In the genomic region with DNA sequence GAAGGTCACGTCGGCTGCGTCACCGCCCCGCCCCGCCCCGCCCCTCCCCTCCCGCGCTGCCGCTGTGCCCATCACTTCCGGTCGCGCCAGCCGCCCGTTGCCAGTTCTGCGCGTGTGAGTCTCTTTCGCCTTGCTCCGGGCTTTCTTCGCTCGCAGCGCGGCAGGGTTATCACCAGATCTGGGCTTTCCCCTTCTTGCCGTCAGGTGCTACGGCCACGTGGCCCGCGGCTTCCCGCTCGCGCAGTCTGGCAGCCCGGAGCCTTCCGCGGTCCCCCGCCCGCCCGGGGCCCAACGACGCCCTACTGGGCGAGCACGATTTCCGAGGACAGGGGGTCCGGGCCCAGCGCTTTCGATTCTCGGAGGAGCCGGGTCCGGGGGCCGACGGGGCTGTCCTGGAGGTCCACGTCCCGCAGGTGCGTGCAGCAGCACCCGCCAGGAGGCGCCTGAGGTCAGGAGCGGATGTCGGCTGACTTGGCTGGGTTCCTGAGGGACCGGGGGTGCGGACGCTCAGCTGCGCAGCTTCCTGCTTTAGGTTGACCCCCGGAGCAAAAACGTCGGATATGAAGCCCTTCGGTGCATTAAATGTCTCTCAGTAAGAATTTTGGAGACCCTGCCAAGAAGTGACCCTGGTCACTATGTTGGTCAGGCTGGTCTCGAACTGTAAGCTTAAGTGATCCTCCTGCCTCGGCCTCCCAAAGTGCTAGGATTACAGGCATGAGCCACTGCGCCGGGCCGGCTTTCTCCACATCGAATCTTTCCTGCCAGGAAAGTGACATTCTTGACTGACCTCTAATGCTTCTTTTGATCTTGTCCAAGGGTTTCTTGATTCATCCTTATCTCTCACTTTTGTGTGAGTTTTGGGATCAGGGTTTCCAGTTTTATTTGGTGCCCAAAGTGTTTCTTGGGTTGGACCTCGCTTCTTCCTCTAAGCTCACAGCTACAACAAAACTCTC, we compare ENCODE assay signal across 8 cellular contexts. TPM values are rescaled to one million over a fixed set of nuclear protein-coding genes. Genes with fewer than 3 reads are reported as not detected.
A peak's percentile ranks its signal among the peaks of the same experiment; 100 is the strongest.
DNase-seq lines count a peak whose midpoint lies in the region; ATAC-seq and TF ChIP-seq lines count a peak whose summit lies in the region.

A gene with protein sequence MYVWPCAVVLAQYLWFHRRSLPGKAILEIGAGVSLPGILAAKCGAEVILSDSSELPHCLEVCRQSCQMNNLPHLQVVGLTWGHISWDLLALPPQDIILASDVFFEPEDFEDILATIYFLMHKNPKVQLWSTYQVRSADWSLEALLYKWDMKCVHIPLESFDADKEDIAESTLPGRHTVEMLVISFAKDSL (plus strand): TSS at position 74 of the 953 bp plus-strand sequence. CDS start 2,872 bp downstream, outside the sequence.

- H3K4me3 Mint-ChIP-seq in CD4-positive, alpha-beta T cell, result peak within 1 kb of the TSS; percentile 100
- peak within 1 kb of the TSS; percentile 99 for H3K4me3 Mint-ChIP-seq in activated T-helper 17 cell treated with anti-CD3 and anti-CD28 coated beads, Interleukin-2, amount 50 U/mL, for 72 hours
- peak within 1 kb of the TSS; percentile 95 for H3K4me3 Mint-ChIP-seq in neural progenitor cell

- H2AFZ ChIP-seq in neural progenitor cell (replicated peaks), result peak within 1 kb of the TSS; percentile 51

- peaks cover 78% of the 10 kb centered on the region for H3K36me3 Mint-ChIP-seq in CD4-positive, alpha-beta T cell (ENCODE audit: low read depth)
- H3K36me3 Mint-ChIP-seq in activated T-helper 17 cell treated with anti-CD3 and anti-CD28 coated beads, Interleukin-2, amount 50 U/mL, for 72 hours (ENCODE audit: low read depth), result peaks cover 97% of the 10 kb centered on the region
- H3K36me3 Mint-ChIP-seq in neural progenitor cell, result peaks cover 12% of the 10 kb centered on the region

- H3K27me3 Mint-ChIP-seq in CD4-positive, alpha-beta T cell, result no peaks in the 10 kb centered on the region
- H3K27me3 Mint-ChIP-seq in activated T-helper 17 cell treated with anti-CD3 and anti-CD28 coated beads, Interleukin-2, amount 50 U/mL, for 72 hours, result no peaks in the 10 kb centered on the region
- peaks cover 5% of the 10 kb centered on the region for H3K27me3 Mint-ChIP-seq in neural progenitor cell (ENCODE audit: insufficient read depth, low read depth)

- DNase-seq in CD4-positive, alpha-beta T cell, result peak; percentile 63 to 94 (median 84)
- DNase-seq in OCI-M1 (lab: John Stamatoyannopoulos, UW), result peak; percentile 91
- DNase-seq in fibroblast of pulmonary artery (ENCODE audit: low read depth), result peak; percentile 80
- peak; percentile 81 for DNase-seq in neural progenitor cell (ENCODE audit: low spot score)
- DNase-seq in thoracic aorta (ENCODE audit: low spot score), result no peak

- ATAC-seq in CD4-positive, alpha-beta T cell (ENCODE audit: poor library complexity), result peak; percentile 68
- ATAC-seq in GM19328 (IDR thresholded peaks at IDR 0.05; ENCODE audit: unreplicated experiment), result peak; percentile 31
- ATAC-seq in HG03460 (IDR thresholded peaks at IDR 0.05; ENCODE audit: unreplicated experiment), result peak; percentile 40
- peak; percentile 65 for ATAC-seq in activated T-helper 17 cell treated with anti-CD3 and anti-CD28 coated beads, Interleukin-2, amount 50 U/mL, for 72 hours (replicated peaks)
- ATAC-seq in thoracic aorta (ENCODE audit: insufficient number of reproducible peaks, low FRiP score, low read depth), result peak; percentile 23

- H3K4me1 ChIP-seq in neural progenitor cell (peaks cover 6% of the 10 kb centered on the region), thoracic aorta (ENCODE audit: control insufficient read depth in 1 of 2, low read depth in 2 of 2) (peaks cover 32 to 69% of the 10 kb centered on the region in 2 donors)

- peaks cover 15% of the 10 kb centered on the region for H4K20me1 ChIP-seq in neural progenitor cell (ENCODE audit: low read depth)

- H3K27me3 ChIP-seq in CD4-positive, alpha-beta T cell (ENCODE audit: control insufficient read depth, insufficient read depth, low read length), result no peaks in the 10 kb centered on the region
- H3K27me3 ChIP-seq in neural progenitor cell, result no peaks in the 10 kb centered on the region
- H3K27me3 ChIP-seq in thoracic aorta (replicated peaks; ENCODE audit: insufficient read depth), result no peaks in the 10 kb centered on the region

- intact Hi-C loops in CD4-positive, alpha-beta T cell (cut with DNase I, micrococcal nuclease), result loop anchor here (1.0 to 5.0 kb wide), 9 partner anchors 8 to 415 kb away; partner anchors contain the start of genes SEC14L1 (in 1 of the 2) and SRSF2 (in 1 of the 2)

- peaks cover 58% of the 10 kb centered on the region for H3K79me2 ChIP-seq in neural progenitor cell (ENCODE audit: low read depth)

- peak within 1 kb of the TSS; percentile 97 for H3K27ac ChIP-seq in CD4-positive, alpha-beta T cell (ENCODE audit: low read depth, low read length)
- H3K27ac ChIP-seq in neural progenitor cell (peak within 1 kb of the TSS; percentile 98), thoracic aorta (peak within 1 kb of the TSS; percentile 99 to 100)

- POLR2A ChIA-PET in CD4-positive, alpha-beta T cell (lab: Charles Lee), result interaction anchor here (0.6 to 5.6 kb wide), 12 partner anchors 9 to 1403 kb away, joined by 3 to 165 read pairs (median 9); partner anchors contain the start of genes MFSD11, MXRA7, SRSF2 and TMC8

- peak; percentile 83 for TF ChIP-seq CTCF in CD4-positive, alpha-beta T cell (IDR thresholded peaks at IDR 0.05)
- TF ChIP-seq CTCF in fibroblast of pulmonary artery (IDR thresholded peaks at IDR 0.05; ENCODE audit: low read length, missing control alignments), result peak; percentile 57
- TF ChIP-seq CTCF in neural progenitor cell (IDR thresholded peaks at IDR 0.05), result peak; percentile 76
- peak; percentile 67 for TF ChIP-seq CTCF in thoracic aorta (IDR thresholded peaks at IDR 0.05)

- CTCF ChIA-PET in CD4-positive, alpha-beta T cell (lab: Charles Lee), result interaction anchor here (0.6 to 4.2 kb wide), 14 partner anchors 8 to 360 kb away, joined by 3 to 34 read pairs (median 4); partner anchors contain the start of genes MFSD11 and SRSF2

- no peaks in the 10 kb centered on the region for H3K9me3 ChIP-seq in CD4-positive, alpha-beta T cell (ENCODE audit: control insufficient read depth, low read length)
- no peaks in the 10 kb centered on the region for H3K9me3 ChIP-seq in neural progenitor cell (ENCODE audit: low read depth)
- H3K9me3 ChIP-seq in thoracic aorta, result no peaks in the 10 kb centered on the region

- H3F3A ChIP-seq in neural progenitor cell (ENCODE audit: low read depth), result peaks cover 34% of the 10 kb centered on the region

- H3K9me3 Mint-ChIP-seq in CD4-positive, alpha-beta T cell, result no peaks in the 10 kb centered on the region
- no peaks in the 10 kb centered on the region for H3K9me3 Mint-ChIP-seq in activated T-helper 17 cell treated with anti-CD3 and anti-CD28 coated beads, Interleukin-2, amount 50 U/mL, for 72 hours
- no peaks in the 10 kb centered on the region for H3K9me3 Mint-ChIP-seq in neural progenitor cell

- peak within 1 kb of the TSS; percentile 99 for H3K27ac Mint-ChIP-seq in CD4-positive, alpha-beta T cell
- H3K27ac Mint-ChIP-seq in activated T-helper 17 cell treated with anti-CD3 and anti-CD28 coated beads, Interleukin-2, amount 50 U/mL, for 72 hours, result peak within 1 kb of the TSS; percentile 98
- H3K27ac Mint-ChIP-seq in neural progenitor cell, result peak within 1 kb of the TSS; percentile 82

- peak within 1 kb of the TSS; percentile 94 for H3K9ac ChIP-seq in neural progenitor cell

- H3K4me2 ChIP-seq in neural progenitor cell, result peak within 1 kb of the TSS; percentile 90

- peaks cover 51% of the 10 kb centered on the region for H3K4me1 Mint-ChIP-seq in CD4-positive, alpha-beta T cell (ENCODE audit: low read depth)
- H3K4me1 Mint-ChIP-seq in activated T-helper 17 cell treated with anti-CD3 and anti-CD28 coated beads, Interleukin-2, amount 50 U/mL, for 72 hours, result peaks cover 4% of the 10 kb centered on the region
- H3K4me1 Mint-ChIP-seq in neural progenitor cell, result peaks cover 18% of the 10 kb centered on the region

- H3K36me3 ChIP-seq in neural progenitor cell (no peaks in the 10 kb centered on the region), thoracic aorta (peaks cover 18% of the 10 kb centered on the region)

- H3K4me3 ChIP-seq in fibroblast of pulmonary artery (replicated peaks; ENCODE audit: low read depth, low read length) (peak within 1 kb of the TSS; percentile 86), neural progenitor cell (peak within 1 kb of the TSS; percentile 90), thoracic aorta (peak within 1 kb of the TSS; percentile 96)

RNA-seq across cellular contexts. Expression of the gene that starts here (rescaled TPM):
- 10 to 100 TPM; 35.4 to 37.8 TPM for total RNA-seq in CD4-positive, alpha-beta T cell
- total RNA-seq in activated T-helper 17 cell treated with anti-CD3 and anti-CD28 coated beads, Interleukin-2, amount 50 U/mL, for 72 hours, result 10 to 100 TPM; 31.6 to 35.7 TPM
- total RNA-seq in neural progenitor cell (ENCODE audit: low replicate concordance) (38.1 and 40.4 TPM in 2 replicates), thoracic aorta (10 to 100 TPM; 12.1 to 42.5 TPM)
